ENCODE assay signal across 17 cellular contexts in the genomic region with DNA sequence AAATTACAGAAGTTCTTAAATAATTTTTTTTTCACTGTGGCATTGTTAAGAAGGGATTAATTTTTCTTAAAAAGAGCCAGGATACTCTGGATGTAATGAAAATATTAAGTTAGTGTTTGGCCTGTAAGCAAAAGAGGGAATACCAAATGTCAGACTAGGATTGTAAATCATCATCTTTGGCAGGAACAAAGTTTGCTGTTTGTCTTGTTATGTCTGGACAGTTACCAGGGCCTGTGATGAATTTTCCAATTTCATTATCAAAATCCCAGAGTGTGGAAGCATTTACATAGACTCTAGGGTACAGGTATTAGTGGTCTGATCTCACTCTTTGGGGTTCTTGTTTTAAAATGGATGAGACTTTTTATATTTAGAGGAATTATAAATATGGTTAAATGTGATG. TPM values are rescaled to one million over a fixed set of nuclear protein-coding genes. Genes with fewer than 3 reads are reported as not detected.
DNase-seq lines count a peak whose midpoint lies in the region; ATAC-seq and TF ChIP-seq lines count a peak whose summit lies in the region.
"Had no signal": no experiment of that assay in that cellular context is flagged by ENCODE, and none has a peak within 500 bp of the region (broad histone marks: within the 10 kb centered on the region; RNA-seq: fewer than 3 reads in every experiment).

No MANE protein-coding gene starts in this region.

- BruUV-seq in MCF 10A (replicated peaks; lab: Mats Ljungman, UMichigan) (no TSS peak), mammary epithelial cell (replicated peaks; lab: Mats Ljungman, UMichigan) (no TSS peak)

- no peaks in the 10 kb centered on the region for H3K9me3 ChIP-seq in mammary epithelial cell (replicated peaks; ENCODE audit: insufficient read depth, low read length)
- no peaks in the 10 kb centered on the region for H3K9me3 ChIP-seq in right lobe of liver
- no peaks in the 10 kb centered on the region for H3K9me3 ChIP-seq in uterus
- H3K9me3 ChIP-seq: upper lobe of left lung had no signal

- peak overlapping the region; percentile 5 for H3K27ac Mint-ChIP-seq in MCF 10A (ENCODE audit: low read depth, unreplicated experiment)

- intact Hi-C loops in MCF 10A (cut with micrococcal nuclease) (no loop called here), mammary epithelial cell (cut with micrococcal nuclease) (no loop called here), right lobe of liver (cut with DNase I) (no loop called here), uterus (cut with DNase I; ENCODE audit: low total_unique reads) (no loop called here)

- H3K4me3 Mint-ChIP-seq in MCF 10A (ENCODE audit: unreplicated experiment): no peak overlapping the region
- H3K4me3 Mint-ChIP-seq: brain had no signal

- CTCF ChIA-PET in MCF 10A (lab: Yijun Ruan, JAX): no interaction called here
- CTCF ChIA-PET in mammary epithelial cell (lab: Charles Lee; ENCODE audit: low non-redundant PET): no interaction called here

- H3K27me3 ChIP-seq in mammary epithelial cell (ENCODE audit: insufficient read depth, low read length) (no peaks in the 10 kb centered on the region), right lobe of liver (no peaks in the 10 kb centered on the region), uterus (no peaks in the 10 kb centered on the region)
- H3K27me3 ChIP-seq: upper lobe of left lung had no signal

- H3K27ac ChIP-seq in mammary epithelial cell (ENCODE audit: insufficient read depth, low read depth, low read length) (no peak overlapping the region), right lobe of liver (peak overlapping the region in 2 of 3 donors; percentile 64 to 79), uterus (peak overlapping the region; percentile 31 to 41)

- H3K9me3 Mint-ChIP-seq in MCF 10A (ENCODE audit: unreplicated experiment): no peaks in the 10 kb centered on the region
- H3K9me3 Mint-ChIP-seq: CD8-positive, alpha-beta memory T cell had no signal

- ATAC-seq in right lobe of liver (peak; percentile 25 to 53 (median 38)), GM19452 (IDR thresholded peaks at IDR 0.05; ENCODE audit: unreplicated experiment) (no peak)

- TF ChIP-seq POLR2A in right lobe of liver (IDR thresholded peaks at IDR 0.05) (no peak), uterus (IDR thresholded peaks at IDR 0.05) (no peak)

- H3K27me3 Mint-ChIP-seq in MCF 10A (ENCODE audit: insufficient read depth, unreplicated experiment): no peaks in the 10 kb centered on the region
- H3K27me3 Mint-ChIP-seq: brain; CD8-positive, alpha-beta memory T cell had no signal

- peaks cover 61% of the 10 kb centered on the region for H3K79me2 ChIP-seq in mammary epithelial cell (ENCODE audit: insufficient read depth, low read length)

- H3K4me2 ChIP-seq in mammary epithelial cell (ENCODE audit: insufficient read depth, low read depth, low read length): no peak overlapping the region

- H3K4me1 ChIP-seq in mammary epithelial cell (ENCODE audit: insufficient read depth, low read length) (peaks cover 28% of the 10 kb centered on the region), right lobe of liver (peaks cover 0 to 48% (median 11%) of the 10 kb centered on the region in 4 donors), uterus (peaks cover 0 to 4% of the 10 kb centered on the region in 2 donors)

- dilution Hi-C loops in mammary epithelial cell (cut with HindIII; ENCODE audit: low sequenced_read_pairs): no loop called here

- H4K20me1 ChIP-seq in mammary epithelial cell (ENCODE audit: insufficient read depth, low read length): no peaks in the 10 kb centered on the region

- H3K36me3 ChIP-seq in mammary epithelial cell (ENCODE audit: insufficient read depth, low read length): no peaks in the 10 kb centered on the region
- H3K36me3 ChIP-seq in right lobe of liver: no peaks in the 10 kb centered on the region
- no peaks in the 10 kb centered on the region for H3K36me3 ChIP-seq in uterus
- H3K36me3 ChIP-seq: upper lobe of left lung had no signal

- peaks cover 6% of the 10 kb centered on the region for H3K36me3 Mint-ChIP-seq in MCF 10A (ENCODE audit: insufficient read depth, unreplicated experiment)

- no peak for DNase-seq in MCF 10A (ENCODE audit: unreplicated experiment)
- DNase-seq in mammary epithelial cell: no peak
- peak; percentile 27 for DNase-seq in astrocyte of the hippocampus (ENCODE audit: low read depth, low spot score)
- DNase-seq in right lobe of liver: no peak
- no peak for DNase-seq in uterus
- no peak for DNase-seq in HCEC 1CT
- DNase-seq in hepatic stellate cell (ENCODE audit: low spot score): no peak
- DNase-seq: activated gamma-delta T cell; CD8-positive, alpha-beta memory T cell; head of caudate nucleus; NCI-H1048; NCI-H2227 treated with DMSO at 0.1 percent for 48 hours; retina; stimulated activated CD4-positive, alpha-beta T cell treated with anti-CD3 and anti-CD28 coated beads, Interleukin-4, amount 100 ng/mL, for 1 hour; upper lobe of left lung had no signal

- H3K4me3 ChIP-seq in mammary epithelial cell (replicated peaks in 1 of 3; ENCODE audit: insufficient read depth in 1 of 3, low read depth in 2 of 3, low read length in 3 of 3) (no peak overlapping the region), right lobe of liver (no peak overlapping the region), uterus (no peak overlapping the region)

- no peak overlapping the region for H3K9ac ChIP-seq in mammary epithelial cell (ENCODE audit: insufficient read depth, low read length)

- TF ChIP-seq CTCF in MCF 10A (IDR thresholded peaks at IDR 0.05; ENCODE audit: unreplicated experiment) (no peak), mammary epithelial cell (conservative IDR thresholded peaks at IDR 0.05 in 1 of 2, IDR thresholded peaks at IDR 0.05 in 1 of 2; ENCODE audit: extremely low read depth in 1 of 2, insufficient read depth in 1 of 2, low read depth in 1 of 2, low read length in 2 of 2) (no peak), right lobe of liver (IDR thresholded peaks at IDR 0.05) (no peak), uterus (IDR thresholded peaks at IDR 0.05) (no peak)

- peaks cover 27% of the 10 kb centered on the region for H3K4me1 Mint-ChIP-seq in MCF 10A (ENCODE audit: insufficient read depth, unreplicated experiment)

- POLR2A ChIA-PET in MCF 10A (lab: Yijun Ruan, JAX): no interaction called here

- in situ Hi-C loops in mammary epithelial cell (cut with MboI; ENCODE audit: low sequenced_read_pairs in 2 of 2): no loop called here

- H2AFZ ChIP-seq in mammary epithelial cell (ENCODE audit: low read depth, low read length): no peak overlapping the region

RNA-seq across cellular contexts. Expression of gene CEP57L1, which starts 26.1 kb away (rescaled TPM):
- total RNA-seq in MCF 10A (2022): 16.7 and 18.9 TPM in 2 replicates
- total RNA-seq in mammary epithelial cell: 10 to 100 TPM; 17.7 to 23.6 TPM
- 11.0 TPM for polyA plus RNA-seq in mammary epithelial cell
- polyA minus RNA-seq in mammary epithelial cell: 0.72 TPM
- 1 to 10 TPM; 6.3 to 9.5 (median 7.6) TPM for total RNA-seq in right lobe of liver
- 10 to 100 TPM in 2 of 4 donors, 1 to 10 TPM in 2; 5.6 to 52.7 (median 17.5) TPM for total RNA-seq in uterus

RNA-seq across cellular contexts. Expression of gene SESN1, which starts 26.8 kb away (rescaled TPM):
- total RNA-seq in MCF 10A (2022) (16.7 and 23.0 TPM in 2 replicates), mammary epithelial cell (10 to 100 TPM; 13.9 to 37.8 TPM), right lobe of liver (10 to 100 TPM in 5 of 6 experiments, 1 to 10 TPM in 1; 8.7 to 17.1 (median 11.9) TPM), uterus (100 to 1,000 TPM in 1 of 4 donors, 10 to 100 TPM in 3; 32.3 to 104 (median 70.7) TPM)
- 15.8 TPM for polyA plus RNA-seq in mammary epithelial cell
- polyA minus RNA-seq in mammary epithelial cell: 13.7 TPM
